ENCODE assay signal across 1 cellular context in the genomic region with DNA sequence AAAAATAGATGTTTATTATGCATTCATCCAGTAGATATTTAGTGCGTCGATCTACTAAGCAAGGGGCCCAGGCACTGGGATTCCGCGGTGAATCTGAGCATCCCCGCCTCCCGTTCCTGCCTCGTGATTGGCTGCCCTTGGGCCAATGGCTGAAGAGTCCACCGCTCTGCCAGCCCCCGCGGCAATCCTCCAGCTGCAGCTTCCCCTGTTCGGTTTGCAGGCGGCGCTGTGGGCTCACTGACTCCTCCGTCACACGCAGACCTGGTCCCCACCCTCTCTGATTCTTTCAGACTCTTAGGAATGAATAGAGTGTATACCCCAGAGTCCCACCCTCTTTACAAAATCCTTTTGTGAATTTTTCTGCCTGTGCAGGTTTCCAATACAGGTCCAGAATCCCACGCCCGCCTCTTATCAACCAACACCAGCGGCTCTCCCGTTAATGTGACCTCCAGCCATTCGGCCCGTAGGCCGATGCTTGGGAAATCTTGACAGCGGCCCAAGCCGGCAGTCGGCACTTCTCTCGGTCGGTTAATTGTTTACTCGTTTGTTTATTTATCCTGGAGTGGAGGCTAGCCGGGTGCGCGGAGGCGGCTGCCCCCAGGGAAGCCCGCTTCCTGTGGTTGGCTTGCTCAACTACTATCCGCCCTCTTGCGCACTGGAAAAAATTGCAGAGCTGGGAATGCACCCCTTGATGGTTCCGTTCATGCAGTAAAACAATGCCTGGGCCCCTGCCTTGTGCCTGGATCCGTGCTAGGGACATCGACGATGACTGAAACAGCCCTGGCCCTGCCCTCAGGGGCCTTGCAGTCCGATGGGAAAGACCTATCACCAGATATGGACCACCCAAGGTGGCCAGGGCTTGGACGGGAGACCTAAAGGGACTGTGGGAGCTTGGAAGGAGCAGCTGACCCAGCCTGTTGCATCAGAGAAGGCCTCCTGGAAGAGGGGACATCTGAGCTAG.
TF ChIP-seq lines count a peak whose summit lies in the region.

No MANE protein-coding gene starts in this region.

TF ChIP-seq in WTC11, 78 proteins besides CTCF, POLR2A, EP300 and RAD21 (continued from another document):
- TF ChIP-seq, protein P1, sequence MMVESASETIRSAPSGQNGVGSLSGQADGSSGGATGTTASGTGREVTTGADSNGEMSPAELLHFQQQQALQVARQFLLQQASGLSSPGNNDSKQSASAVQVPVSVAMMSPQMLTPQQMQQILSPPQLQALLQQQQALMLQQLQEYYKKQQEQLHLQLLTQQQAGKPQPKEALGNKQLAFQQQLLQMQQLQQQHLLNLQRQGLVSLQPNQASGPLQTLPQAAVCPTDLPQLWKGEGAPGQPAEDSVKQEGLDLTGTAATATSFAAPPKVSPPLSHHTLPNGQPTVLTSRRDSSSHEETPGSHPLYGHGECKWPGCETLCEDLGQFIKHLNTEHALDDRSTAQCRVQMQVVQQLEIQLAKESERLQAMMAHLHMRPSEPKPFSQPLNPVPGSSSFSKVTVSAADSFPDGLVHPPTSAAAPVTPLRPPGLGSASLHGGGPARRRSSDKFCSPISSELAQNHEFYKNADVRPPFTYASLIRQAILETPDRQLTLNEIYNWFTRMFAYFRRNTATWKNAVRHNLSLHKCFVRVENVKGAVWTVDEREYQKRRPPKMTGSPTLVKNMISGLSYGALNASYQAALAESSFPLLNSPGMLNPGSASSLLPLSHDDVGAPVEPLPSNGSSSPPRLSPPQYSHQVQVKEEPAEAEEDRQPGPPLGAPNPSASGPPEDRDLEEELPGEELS (CRISPR knock-in tag; IDR thresholded peaks at IDR 0.05): no peak
- TF ChIP-seq ZNF317 (CRISPR knock-in tag; IDR thresholded peaks at IDR 0.05; ENCODE audit: borderline replicate concordance, low read depth): no peak
- TF ChIP-seq, protein P2, sequence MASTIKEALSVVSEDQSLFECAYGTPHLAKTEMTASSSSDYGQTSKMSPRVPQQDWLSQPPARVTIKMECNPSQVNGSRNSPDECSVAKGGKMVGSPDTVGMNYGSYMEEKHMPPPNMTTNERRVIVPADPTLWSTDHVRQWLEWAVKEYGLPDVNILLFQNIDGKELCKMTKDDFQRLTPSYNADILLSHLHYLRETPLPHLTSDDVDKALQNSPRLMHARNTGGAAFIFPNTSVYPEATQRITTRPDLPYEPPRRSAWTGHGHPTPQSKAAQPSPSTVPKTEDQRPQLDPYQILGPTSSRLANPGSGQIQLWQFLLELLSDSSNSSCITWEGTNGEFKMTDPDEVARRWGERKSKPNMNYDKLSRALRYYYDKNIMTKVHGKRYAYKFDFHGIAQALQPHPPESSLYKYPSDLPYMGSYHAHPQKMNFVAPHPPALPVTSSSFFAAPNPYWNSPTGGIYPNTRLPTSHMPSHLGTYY (CRISPR knock-in tag; IDR thresholded peaks at IDR 0.05): no peak
- TF ChIP-seq, protein P3, sequence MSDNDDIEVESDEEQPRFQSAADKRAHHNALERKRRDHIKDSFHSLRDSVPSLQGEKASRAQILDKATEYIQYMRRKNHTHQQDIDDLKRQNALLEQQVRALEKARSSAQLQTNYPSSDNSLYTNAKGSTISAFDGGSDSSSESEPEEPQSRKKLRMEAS (CRISPR knock-in tag; IDR thresholded peaks at IDR 0.05): no peak
